ENCODE assay signal across 18 cellular contexts in genomic region chr3:99579246-99579645, GRCh38. TPM values are rescaled to one million over a fixed set of nuclear protein-coding genes. Genes with fewer than 3 reads are reported as not detected.
DNase-seq lines count a peak whose midpoint lies in the region; ATAC-seq and TF ChIP-seq lines count a peak whose summit lies in the region.
"Had no signal": no experiment of that assay in that cellular context is flagged by ENCODE, and none has a peak within 500 bp of the region (broad histone marks: within the 10 kb centered on the region; RNA-seq: fewer than 3 reads in every experiment).

No MANE protein-coding gene starts in this region.

- H3K36me3 Mint-ChIP-seq in MCF 10A (ENCODE audit: insufficient read depth, unreplicated experiment) (no peaks in the 10 kb centered on the region), chondrocyte (ENCODE audit: low read depth) (peaks cover 7% of the 10 kb centered on the region)
- H3K36me3 Mint-ChIP-seq: memory B cell had no signal

- no peak for TF ChIP-seq POLR2A in breast epithelium (IDR thresholded peaks at IDR 0.05)

- no peak overlapping the region for H3K4me3 ChIP-seq in breast epithelium
- H3K4me3 ChIP-seq in adipocyte (ENCODE audit: low read length): no peak overlapping the region
- H3K4me3 ChIP-seq in fibroblast of villous mesenchyme (ENCODE audit: low read depth, low read length): no peak overlapping the region
- H3K4me3 ChIP-seq in thoracic aorta: no peak overlapping the region
- no peak overlapping the region for H3K4me3 ChIP-seq in aorta (ENCODE audit: low read length in 2 of 2)
- H3K4me3 ChIP-seq: SJCRH30, skin epidermis had no signal

- no TSS peak for BruUV-seq in MCF 10A (replicated peaks; lab: Mats Ljungman, UMichigan)

- CTCF ChIA-PET in MCF 10A (lab: Yijun Ruan, JAX): interaction anchor here (1.2 kb wide), 1 partner anchor 9 kb away, joined by 5 read pairs; no protein-coding TSS in a partner anchor

- H3K36me3 ChIP-seq in breast epithelium: no peaks in the 10 kb centered on the region
- H3K36me3 ChIP-seq in adipocyte (ENCODE audit: control insufficient read depth, insufficient read depth, low read length, severe bottlenecking): no peaks in the 10 kb centered on the region
- no peaks in the 10 kb centered on the region for H3K36me3 ChIP-seq in thoracic aorta
- H3K36me3 ChIP-seq in aorta (ENCODE audit: control insufficient read depth in 1 of 2, insufficient read depth in 2 of 2, low read length in 1 of 2): no peaks in the 10 kb centered on the region
- H3K36me3 ChIP-seq: SJCRH30 had no signal

- H3K9me3 ChIP-seq in breast epithelium (peaks cover 0 to 14% of the 10 kb centered on the region in 2 donors), adipocyte (ENCODE audit: control insufficient read depth, low read length) (peaks cover 16% of the 10 kb centered on the region), thoracic aorta (no peaks in the 10 kb centered on the region), aorta (ENCODE audit: control insufficient read depth, low read length) (no peaks in the 10 kb centered on the region)

- POLR2A ChIA-PET in MCF 10A (lab: Yijun Ruan, JAX): no interaction called here

- H3K27me3 ChIP-seq in breast epithelium (no peaks in the 10 kb centered on the region), adipocyte (replicated peaks; ENCODE audit: control insufficient read depth, insufficient read depth, low read length) (no peaks in the 10 kb centered on the region), thoracic aorta (replicated peaks; ENCODE audit: insufficient read depth) (no peaks in the 10 kb centered on the region), aorta (ENCODE audit: control insufficient read depth in 1 of 2, insufficient read depth in 2 of 2, low read length in 1 of 2) (no peaks in the 10 kb centered on the region)
- H3K27me3 ChIP-seq: SJCRH30 had no signal

- H3K4me1 ChIP-seq in breast epithelium (no peaks in the 10 kb centered on the region), adipocyte (ENCODE audit: control insufficient read depth, insufficient read depth, low read length) (peaks cover 5% of the 10 kb centered on the region), thoracic aorta (ENCODE audit: control insufficient read depth in 1 of 2, low read depth in 2 of 2) (no peaks in the 10 kb centered on the region), aorta (ENCODE audit: control insufficient read depth in 1 of 2, insufficient read depth in 2 of 2, low read length in 2 of 2) (no peaks in the 10 kb centered on the region)
- H3K4me1 ChIP-seq: SJCRH30 had no signal

- H3K27ac Mint-ChIP-seq in MCF 10A (ENCODE audit: low read depth, unreplicated experiment) (no peak overlapping the region), chondrocyte (ENCODE audit: unreplicated experiment) (no peak overlapping the region)
- H3K27ac Mint-ChIP-seq: activated CD8-positive, alpha-beta T cell treated with anti-CD3 and anti-CD28 coated beads for 36 hours; activated T-helper 2 cell treated with anti-CD3 and anti-CD28 coated beads, Interferon-gamma antibody, Interleukin-2, Interleukin-4, amounts not matched to agents 10 μg/mL and 5 μg/mL and 100 μg/mL, durations not matched to agents 14 hours and 24 hours and 36 hours; H9; memory B cell had no signal

- H3K4me3 Mint-ChIP-seq in MCF 10A (ENCODE audit: unreplicated experiment) (no peak overlapping the region), chondrocyte (ENCODE audit: unreplicated experiment) (no peak overlapping the region)
- H3K4me3 Mint-ChIP-seq: activated CD8-positive, alpha-beta T cell treated with anti-CD3 and anti-CD28 coated beads for 36 hours; H9; memory B cell had no signal

- DNase-seq in MCF 10A (ENCODE audit: unreplicated experiment): peak; percentile 40
- DNase-seq in breast epithelium (ENCODE audit: low spot score in 2 of 2): no peak
- peak; percentile 46 for DNase-seq in adipocyte (ENCODE audit: low read depth)
- DNase-seq in fibroblast of villous mesenchyme (ENCODE audit: low read depth): peak; percentile 52
- DNase-seq in thoracic aorta (ENCODE audit: low spot score): no peak
- no peak for DNase-seq in hippocampal formation (lab: John Stamatoyannopoulos, UW)
- no peak for DNase-seq in chondrocyte (ENCODE audit: low spot score)
- DNase-seq in aorta: no peak
- DNase-seq: activated CD8-positive, alpha-beta T cell treated with anti-CD3 and anti-CD28 coated beads for 36 hours; H9; NCI-H2107; NK-92 treated with Interleukin-12 subunit alpha and Interleukin-12 subunit beta, amount 100 ng/mL, for 24 hours; SJCRH30 had no signal

- H3K9me3 Mint-ChIP-seq in MCF 10A (ENCODE audit: unreplicated experiment): no peaks in the 10 kb centered on the region
- peaks cover 21% of the 10 kb centered on the region for H3K9me3 Mint-ChIP-seq in chondrocyte (ENCODE audit: low read depth)
- H3K9me3 Mint-ChIP-seq: activated T-helper 2 cell treated with anti-CD3 and anti-CD28 coated beads, Interferon-gamma antibody, Interleukin-2, Interleukin-4, amounts not matched to agents 10 μg/mL and 5 μg/mL and 100 μg/mL, durations not matched to agents 14 hours and 24 hours and 36 hours; memory B cell had no signal

- intact Hi-C loops in MCF 10A (cut with micrococcal nuclease): loop anchor here (5.0 kb wide), 1 partner anchor 67 kb away; no protein-coding TSS in a partner anchor
- intact Hi-C loops in breast epithelium (cut with DNase I; ENCODE audit: low total_unique reads): no loop called here
- intact Hi-C loops in aorta (cut with DNase I): no loop called here

- H3K27me3 Mint-ChIP-seq in MCF 10A (ENCODE audit: insufficient read depth, unreplicated experiment) (no peaks in the 10 kb centered on the region), chondrocyte (ENCODE audit: low read depth) (no peaks in the 10 kb centered on the region)
- H3K27me3 Mint-ChIP-seq: activated CD8-positive, alpha-beta T cell treated with anti-CD3 and anti-CD28 coated beads for 36 hours had no signal

- ATAC-seq in thoracic aorta (ENCODE audit: insufficient number of reproducible peaks, low FRiP score, low read depth) (peak; percentile 20), aorta (ENCODE audit: low FRiP score) (no peak)
- ATAC-seq: activated CD8-positive, alpha-beta T cell treated with anti-CD3 and anti-CD28 coated beads for 36 hours had no signal

- H3K9ac ChIP-seq in adipocyte (ENCODE audit: low read length): no peak overlapping the region

- H3K4me1 Mint-ChIP-seq in MCF 10A (ENCODE audit: insufficient read depth, unreplicated experiment): peaks cover 10% of the 10 kb centered on the region
- peaks cover 22% of the 10 kb centered on the region for H3K4me1 Mint-ChIP-seq in chondrocyte (ENCODE audit: low read depth)
- H3K4me1 Mint-ChIP-seq: H9, memory B cell had no signal

- 75 to 86% methylated on average over 4 of the region's 4 CpGs for WGBS in aorta, 2 donors

- H3K27ac ChIP-seq in breast epithelium (no peak overlapping the region), thoracic aorta (no peak overlapping the region), aorta (ENCODE audit: low read depth in 1 of 2, low read length in 2 of 2) (no peak overlapping the region)
- H3K27ac ChIP-seq: 22Rv1, HL-60, SJCRH30, skin epidermis had no signal

- no peak for TF ChIP-seq CTCF in MCF 10A (IDR thresholded peaks at IDR 0.05; ENCODE audit: unreplicated experiment)
- TF ChIP-seq CTCF in breast epithelium (IDR thresholded peaks at IDR 0.05): no peak
- no peak for TF ChIP-seq CTCF in fibroblast of villous mesenchyme (IDR thresholded peaks at IDR 0.05; ENCODE audit: insufficient read depth, low read depth, low read length)
- TF ChIP-seq CTCF in thoracic aorta (IDR thresholded peaks at IDR 0.05): no peak
- no peak for TF ChIP-seq CTCF in chondrocyte (IDR thresholded peaks at IDR 0.05)

RNA-seq across cellular contexts. Expression of gene COL8A1, which starts 59.1 kb away (rescaled TPM):
- 29.1 and 112 TPM in 2 replicates for total RNA-seq in MCF 10A (2022)
- 10 to 100 TPM in 2 of 3 donors, 1 to 10 TPM in 1; 9.2 to 43.6 (median 13.6) TPM for total RNA-seq in breast epithelium
- total RNA-seq in fibroblast of villous mesenchyme: 324 and 401 TPM in 2 replicates
- 100 to 1,000 TPM; 253 to 916 TPM for total RNA-seq in thoracic aorta
- total RNA-seq in chondrocyte: 2,310 to 3,570 TPM (median 2,343 TPM) in 3 replicates
- 100 to 1,000 TPM; 264 to 514 TPM for total RNA-seq in aorta
- 100 to 1,000 TPM; 208 to 277 TPM for polyA plus RNA-seq in aorta
- total RNA-seq: activated CD8-positive, alpha-beta T cell treated with anti-CD3 and anti-CD28 coated beads for 36 hours; activated T-helper 2 cell treated with anti-CD3 and anti-CD28 coated beads, Interferon-gamma antibody, Interleukin-2, Interleukin-4, amounts not matched to agents 10 μg/mL and 5 μg/mL and 100 μg/mL, durations not matched to agents 14 hours and 24 hours and 36 hours had no signal

Comparison
In these comparisons a context has a peak if more than half of its experiments do, and no peak if none do; other contexts are left out.
1. DNase-seq: peak in MCF 10A (single experiment), adipocyte (single experiment) and fibroblast of villous mesenchyme (single experiment); none in breast epithelium (0 of 2), thoracic aorta (single experiment), hippocampal formation (0 of 2), chondrocyte (single experiment) and aorta (0 of 2).